1 cellular context compared by ENCODE assay signal in genomic region chr20:45965169-45966002, GRCh38.
TF ChIP-seq lines count a peak whose summit lies in the region.

No MANE protein-coding gene starts in this region.

TF ChIP-seq in HepG2, 621 proteins besides CTCF, POLR2A, EP300 and RAD21:
- TF ChIP-seq ZEB1 (IDR thresholded peaks at IDR 0.05; ENCODE audit: insufficient replicate concordance, low read depth) (no peak), HOXA7 (CRISPR knock-in tag; IDR thresholded peaks at IDR 0.05) (no peak), ESRRA (CRISPR knock-in tag; IDR thresholded peaks at IDR 0.05; ENCODE audit: low read depth) (no peak), KLF16 (CRISPR knock-in tag; IDR thresholded peaks at IDR 0.05) (no peak), ZNF788 (CRISPR knock-in tag; IDR thresholded peaks at IDR 0.05; ENCODE audit: borderline replicate concordance) (no peak), ZNF431 (CRISPR knock-in tag; IDR thresholded peaks at IDR 0.05; ENCODE audit: borderline replicate concordance, low read depth) (no peak), ZNF644 (CRISPR knock-in tag; IDR thresholded peaks at IDR 0.05; ENCODE audit: low read depth) (no peak), SOX6 (IDR thresholded peaks at IDR 0.05) (no peak), SOX6 (CRISPR knock-in tag; IDR thresholded peaks at IDR 0.05) (no peak), MED13 (CRISPR knock-in tag; IDR thresholded peaks at IDR 0.05) (no peak), ZNF747 (CRISPR knock-in tag; IDR thresholded peaks at IDR 0.05; ENCODE audit: borderline replicate concordance) (no peak), KAT2B (IDR thresholded peaks at IDR 0.05; ENCODE audit: borderline replicate concordance, low read depth, low read length) (no peak), ZNF619 (CRISPR knock-in tag; IDR thresholded peaks at IDR 0.05) (no peak), KDM5A (IDR thresholded peaks at IDR 0.05; ENCODE audit: borderline replicate concordance, low read length) (no peak), E2F1 (CRISPR knock-in tag; IDR thresholded peaks at IDR 0.05) (no peak), DMAP1 (CRISPR knock-in tag; IDR thresholded peaks at IDR 0.05) (no peak)
